In genomic region chr4:82905205-82905604, GRCh38 we compare ENCODE assay signal across 8 cellular contexts. TPM values are rescaled to one million over a fixed set of nuclear protein-coding genes. Genes with fewer than 3 reads are reported as not detected.
DNase-seq lines count a peak whose midpoint lies in the region; ATAC-seq and TF ChIP-seq lines count a peak whose summit lies in the region.

No MANE protein-coding gene starts in this region.

- ATAC-seq in GM18502 (IDR thresholded peaks at IDR 0.05; ENCODE audit: poor library complexity, unreplicated experiment): peak; percentile 59
- ATAC-seq in GM21737 (IDR thresholded peaks at IDR 0.05; ENCODE audit: unreplicated experiment): peak; percentile 51
- ATAC-seq in esophagus mucosa: no peak

- peaks cover 30% of the 10 kb centered on the region for H3K4me1 ChIP-seq in Karpas-422 (ENCODE audit: low read length)

- H3K27me3 ChIP-seq in Karpas-422 (ENCODE audit: low read length): no peaks in the 10 kb centered on the region

- no peaks in the 10 kb centered on the region for H3K36me3 ChIP-seq in Karpas-422 (ENCODE audit: insufficient read depth, low read length)

- no peak for TF ChIP-seq CTCF in astrocyte of the spinal cord (IDR thresholded peaks at IDR 0.05; ENCODE audit: low read depth, low read length)

- no peak overlapping the region for H2AFZ ChIP-seq in Karpas-422 (ENCODE audit: low read length)

- no peaks in the 10 kb centered on the region for H3K9me3 ChIP-seq in Karpas-422 (ENCODE audit: low read length)

- no peak overlapping the region for H3K4me2 ChIP-seq in Karpas-422 (ENCODE audit: low read depth, low read length, poor library complexity, severe bottlenecking)

- H3K27ac ChIP-seq in Karpas-422 (ENCODE audit: low read length): 0 out of 2 replicates have a peak overlapping the region, but pooled peaks have one; percentile 11

- peaks cover 24% of the 10 kb centered on the region for H3K79me2 ChIP-seq in Karpas-422 (ENCODE audit: low read length)

- H3K9me2 ChIP-seq in Karpas-422 (replicated peaks; ENCODE audit: insufficient read depth, low read length): no peaks in the 10 kb centered on the region

- H3K9ac ChIP-seq in Karpas-422 (ENCODE audit: low read length): no peak overlapping the region

- H3K4me3 ChIP-seq in Karpas-422 (ENCODE audit: low read length) (no peak overlapping the region), astrocyte of the spinal cord (ENCODE audit: low read depth, low read length) (no peak overlapping the region)

- in situ Hi-C loops in astrocyte of the spinal cord (cut with HindIII; ENCODE audit: low sequenced_read_pairs): no loop called here

- H4K20me1 ChIP-seq in Karpas-422 (ENCODE audit: insufficient read depth, low read depth, low read length): no peaks in the 10 kb centered on the region

- DNase-seq in Karpas-422: no peak
- peak; percentile 52 for DNase-seq in astrocyte of the spinal cord (ENCODE audit: low read depth, low spot score)
- no peak for DNase-seq in 8988T
- no peak for DNase-seq in stimulated activated CD8-positive, alpha-beta memory T cell treated with anti-CD3 and anti-CD28 coated beads, Interleukin-4, amount 100 ng/mL, for 48 hours
- DNase-seq in midbrain (lab: John Stamatoyannopoulos, UW): no peak

RNA-seq across cellular contexts. Expression of gene THAP9, which starts 4.7 kb away (rescaled TPM):
- total RNA-seq in Karpas-422 (2014; rRNA removed; shearing (Covaris generic); ENCODE audit: low replicate concordance): 2.5 and 8.2 TPM in 2 replicates
- 2.4 TPM for total RNA-seq in esophagus mucosa

RNA-seq across cellular contexts. Expression of gene SEC31A, which starts 14.3 kb away (rescaled TPM):
- 48.1 and 70.2 TPM in 2 replicates for total RNA-seq in Karpas-422 (2014; rRNA removed; shearing (Covaris generic); ENCODE audit: low replicate concordance)
- 122 TPM for total RNA-seq in esophagus mucosa
